In genomic region chr10:35335133-35335532, GRCh38 we compare ENCODE assay signal across 9 cellular contexts. TPM values are rescaled to one million over a fixed set of nuclear protein-coding genes. Genes with fewer than 3 reads are reported as not detected.
A peak's percentile ranks its signal among the peaks of the same experiment; 100 is the strongest.
DNase-seq lines count a peak whose midpoint lies in the region; ATAC-seq, FAIRE-seq and TF ChIP-seq lines count a peak whose summit lies in the region.
"Had no signal": no experiment of that assay in that cellular context is flagged by ENCODE, and none has a peak within 500 bp of the region (broad histone marks: within the 10 kb centered on the region; RNA-seq: fewer than 3 reads in every experiment).

No MANE protein-coding gene starts in this region.

- TF ChIP-seq POLR2A in GM12878 (IDR thresholded peaks at IDR 0.05; ENCODE audit: low read depth, low read length) = no peak

- no peak for TF ChIP-seq RAD21 in GM12878 (IDR thresholded peaks at IDR 0.05; ENCODE audit: insufficient read depth, low read depth, low read length)

- peak overlapping the region; percentile 85 for H3K4me2 ChIP-seq in GM12878 (ENCODE audit: control insufficient read depth, insufficient read depth)

- no peak overlapping the region for H2AFZ ChIP-seq in GM12878 (ENCODE audit: control insufficient read depth, low read depth, low read length)

- peaks cover 46% of the 10 kb centered on the region for H3K79me2 ChIP-seq in GM12878 (ENCODE audit: control insufficient read depth, insufficient read depth, low read length)

- WGBS in GM12878 (ENCODE audit: insufficient coverage, insufficient replicate concordance, low lambda C conversion rate, missing lambda C conversion rate) = 78% methylated on average over 7 of the region's 7 CpGs
- 84 to 87% methylated on average over 3 to 6 of the region's 7 CpGs for WGBS in mesodermal cell (ENCODE audit: insufficient coverage in 2 of 2), 2 experiments

- H3K4me3 ChIP-seq in HL-60 (replicated peaks; ENCODE audit: insufficient read depth, low read length) (peak overlapping the region; percentile 59), GM12878 (peak overlapping the region; percentile 68), mesodermal cell (ENCODE audit: extremely low read depth, insufficient read depth, low read length, poor library complexity, severe bottlenecking) (peak overlapping the region; percentile 77)

- POLR2A ChIA-PET in GM12878 (lab: Charles Lee) = interaction anchor here (0.5 to 0.6 kb wide), 2 partner anchors 18 to 661 kb away, joined by 3 to 8 read pairs; no protein-coding TSS in a partner anchor

- TSS peak; percentile 66 for BruUV-seq in GM12878 (replicated peaks; lab: Mats Ljungman, UMichigan)

- peak overlapping the region; percentile 65; the same call in 1 of the 2 replicates for H3K27ac ChIP-seq in 22Rv1
- no peak overlapping the region; the same call in 1 of the 2 replicates for H3K27ac ChIP-seq in HL-60 (replicated peaks)
- H3K27ac ChIP-seq in GM12878 (ENCODE audit: control insufficient read depth, insufficient read depth) = 0 out of 2 replicates have a peak overlapping the region, but pooled peaks have one; percentile 51
- no peak overlapping the region for H3K27ac ChIP-seq in mesodermal cell (ENCODE audit: low read depth, low read length, severe bottlenecking)

- H3K4me1 ChIP-seq in GM12878 (ENCODE audit: control insufficient read depth, insufficient read depth, low read length) = peaks cover 4% of the 10 kb centered on the region; the same call in 1 of the 2 replicates
- H3K4me1 ChIP-seq in mesodermal cell (ENCODE audit: control insufficient read depth, insufficient read depth, low read length, poor library complexity, severe bottlenecking) = peaks cover 3% of the 10 kb centered on the region

- H3K36me3 ChIP-seq in GM12878 (ENCODE audit: control insufficient read depth in 2 of 2, insufficient read depth in 2 of 2, low read length in 1 of 2) (no peaks in the 10 kb centered on the region), mesodermal cell (ENCODE audit: control insufficient read depth, insufficient read depth, low read length) (peaks cover 25% of the 10 kb centered on the region)

- TF ChIP-seq CTCF in 22Rv1 (IDR thresholded peaks at IDR 0.05) (no peak), HL-60 (IDR thresholded peaks at IDR 0.05; ENCODE audit: insufficient read depth, low read length) (no peak), GM12878 (IDR thresholded peaks at IDR 0.05 in 2 of 3, conservative IDR thresholded peaks at IDR 0.05 in 1 of 3; ENCODE audit: control insufficient read depth in 2 of 3, extremely low read depth in 1 of 3, insufficient read depth in 1 of 3, low read depth in 3 of 3, low read length in 3 of 3) (no peak), GM13976 (IDR thresholded peaks at IDR 0.05; ENCODE audit: borderline replicate concordance, control extremely low read depth, extremely low read depth, insufficient read depth, missing control alignments) (no peak)

- 0 out of 2 replicates have a peak, but pooled peaks cover 3% of the 10 kb centered on the region for H4K20me1 ChIP-seq in GM12878 (ENCODE audit: control insufficient read depth, insufficient read depth)

- intact Hi-C loops in GM12878 (cut with micrococcal nuclease; ENCODE audit: unreplicated experiment) = no loop called here

- CTCF ChIA-PET in GM12878 (lab: Yijun Ruan, JAX) = interaction anchor here (1.5 kb wide), 1 partner anchor 44 kb away, joined by 3 read pairs; no protein-coding TSS in a partner anchor

- peak overlapping the region; percentile 74 for H3K9ac ChIP-seq in GM12878 (ENCODE audit: control insufficient read depth, insufficient read depth, low read length)

- no peak for FAIRE-seq in GM12878 (lab: Jason Lieb, UNC)

- SMC1A ChIA-PET in GM12878 (lab: Charles Lee; ENCODE audit: uncharacterized antibody, unreplicated experiment) = interaction anchor here (0.6 kb wide), 1 partner anchor 185 kb away, joined by 3 read pairs; no protein-coding TSS in a partner anchor

- H3K9me3 ChIP-seq in GM12878 (replicated peaks; ENCODE audit: control insufficient read depth, insufficient read depth, low read length) (no peaks in the 10 kb centered on the region), mesodermal cell (ENCODE audit: control insufficient read depth, low read length) (no peaks in the 10 kb centered on the region)

- in situ Hi-C loops in GM12878 (cut with MboI) (loop anchor here (10.0 kb wide), 1 partner anchor 210 kb away; the partner anchor contains the start of gene CREM), GM13976 (cut with MboI; ENCODE audit: low sequenced_read_pairs, unreplicated experiment) (no loop called here)

- RAD21 ChIA-PET in GM12878 (lab: Charles Lee; ENCODE audit: unreplicated experiment) = interaction anchor here (0.8 kb wide), 1 partner anchor 29 kb away, joined by 3 read pairs; no protein-coding TSS in a partner anchor

- H3K27me3 ChIP-seq in HL-60 (ENCODE audit: insufficient read depth, poor library complexity, severe bottlenecking) (no peaks in the 10 kb centered on the region), GM12878 (replicated peaks in 1 of 2; ENCODE audit: control insufficient read depth in 2 of 2, insufficient read depth in 2 of 2, low read length in 1 of 2) (no peaks in the 10 kb centered on the region)

- DNase-seq in HL-60 (ENCODE audit: low read depth in 1 of 2, low spot score in 1 of 2) (no peak), GM12878 (ENCODE audit: low read depth, low spot score) (no peak), GM13976 (ENCODE audit: low spot score) (no peak), GM19238 (ENCODE audit: insufficient read length, low spot score) (no peak)
- DNase-seq in stimulated activated CD4-positive, alpha-beta T cell treated with anti-CD3 and anti-CD28 coated beads, Interleukin-2, amount 100 ng/mL, for 24 hours = no peak
- DNase-seq: NCI-H1930 had no signal

- TF ChIP-seq EP300 in GM12878 (IDR thresholded peaks at IDR 0.05; ENCODE audit: borderline replicate concordance in 1 of 2, control insufficient read depth in 1 of 2, low read depth in 2 of 2, low read length in 2 of 2) = no peak

- no peak for ATAC-seq in GM12878
- no peak for ATAC-seq in GM21529 (IDR thresholded peaks at IDR 0.05; ENCODE audit: unreplicated experiment)

TF ChIP-seq in GM12878, 131 proteins besides CTCF, POLR2A, EP300 and RAD21:
- TF ChIP-seq YY1 (IDR thresholded peaks at IDR 0.05; ENCODE audit: low read depth, low read length) (no peak), TAF1 (IDR thresholded peaks at IDR 0.05; ENCODE audit: borderline replicate concordance, low read depth, low read length) (no peak), HDAC6 (IDR thresholded peaks at IDR 0.05; ENCODE audit: unreplicated experiment) (no peak), SUZ12 (IDR thresholded peaks at IDR 0.05; ENCODE audit: unreplicated experiment) (no peak)
TF ChIP-seq in GM12878: peak in this region for 0.

RNA-seq across cellular contexts. Expression of gene CCNY, which starts 1.2 kb away (rescaled TPM):
- total RNA-seq in GM12878 (2013; cell fraction: nucleolus; rRNA removed) = 18.2 and 19.4 TPM in 2 replicates
- 26.8 and 28.1 TPM in 2 replicates for total RNA-seq in GM12878 (2014; rRNA removed)
- 23.6 and 25.3 TPM in 2 replicates for total RNA-seq in GM12878 (2014; rRNA removed; fragmentation: Illumina TruSeq; extraction: Trizol)
- 47.8 and 50.0 TPM in 2 replicates for total RNA-seq in GM12878 (2021)
- polyA plus RNA-seq in GM12878 (2011; ENCODE audit: low read depth) = 13.3 TPM
- polyA plus RNA-seq in GM12878 (2011; rRNA removed) = 47.3 and 47.9 TPM in 2 replicates
- 21.0 and 23.0 TPM in 2 replicates for polyA plus RNA-seq in GM12878 (2011; cell fraction: cytosol; rRNA removed)
- 10.0 and 14.8 TPM in 2 replicates for polyA plus RNA-seq in GM12878 (2011; cell fraction: nucleus; rRNA removed)
- 22.2 and 22.7 TPM in 2 replicates for polyA plus RNA-seq in GM12878 (2012)
- polyA plus RNA-seq in GM12878 (2014; fragmentation: Illumina TruSeq; extraction: Trizol) = 43.9 and 48.5 TPM in 2 replicates
- polyA plus RNA-seq in GM12878 (2014; fragmentation: Nextera tagmentation; extraction: Ambion mirVana) = 1 to 10 TPM; 6.5 to 7.7 TPM
- 29.6 and 34.2 TPM in 2 replicates for polyA plus RNA-seq in GM12878 (2014; rRNA removed)
- polyA plus RNA-seq in GM12878 (2016; fragmentation: Nextera tagmentation; extraction: Ambion mirVana) = 1 to 10 TPM; 3.6 to 5.0 TPM
- 59.8 and 67.7 TPM in 2 replicates for polyA minus RNA-seq in GM12878 (2011; rRNA and poly(A)+ RNA removed)
- 8.8 and 17.6 TPM in 2 replicates for polyA minus RNA-seq in GM12878 (2011; cell fraction: cytosol; rRNA and poly(A)+ RNA removed)
- 7.0 and 12.2 TPM in 2 replicates for polyA minus RNA-seq in GM12878 (2011; cell fraction: nucleus; rRNA and poly(A)+ RNA removed)
- polyA plus RNA-seq in mesodermal cell (2013, experiment 1 of 2) = 61.6 TPM
- polyA plus RNA-seq in mesodermal cell (2013, experiment 2 of 2) = 57.3 TPM

Comparison
In these comparisons a context has a peak if more than half of its experiments do, and no peak if none do; other contexts are left out.
1. H3K27ac ChIP-seq: peak in 22Rv1 (single experiment) and GM12878 (single experiment); none in HL-60 (single experiment) and mesodermal cell (single experiment).
2. Peak in every context shown above with its lines, with median percentiles within 50 percentile points of each other: H3K4me3 ChIP-seq.